In genomic region chr22:37225481-37225880, GRCh38 we compare ENCODE assay signal across 9 cellular contexts. TPM values are rescaled to one million over a fixed set of nuclear protein-coding genes. Genes with fewer than 3 reads are reported as not detected.
A peak's percentile ranks its signal among the peaks of the same experiment; 100 is the strongest.
DNase-seq lines count a peak whose midpoint lies in the region; ATAC-seq, FAIRE-seq and TF ChIP-seq lines count a peak whose summit lies in the region.
"Had no signal": no experiment of that assay in that cellular context is flagged by ENCODE, and none has a peak within 500 bp of the region (broad histone marks: within the 10 kb centered on the region; RNA-seq: fewer than 3 reads in every experiment).

No MANE protein-coding gene starts in this region.

- H3K9me3 ChIP-seq in HepG2 (ENCODE audit: low read length) (no peaks in the 10 kb centered on the region), right lobe of liver (no peaks in the 10 kb centered on the region), transverse colon (no peaks in the 10 kb centered on the region)
- H3K9me3 ChIP-seq: gastrocnemius medialis had no signal

- in situ Hi-C loops in HepG2 (cut with HindIII; ENCODE audit: extremely low pct_ligation_motif_present, low pct_unique_long_range_greater_than_20kb) (no loop called here), transverse colon (cut with MboI; ENCODE audit: low pct_ligation_motif_present in 1 of 4, low pct_unique_long_range_greater_than_20kb in 1 of 4, low sequenced_read_pairs in 3 of 4) (no loop called here)

- no peak overlapping the region for H3K27ac ChIP-seq in HepG2 (ENCODE audit: extremely low read length, insufficient read depth, low read length)
- no peak overlapping the region for H3K27ac ChIP-seq in right lobe of liver
- H3K27ac ChIP-seq in transverse colon = no peak overlapping the region
- H3K27ac ChIP-seq: gastrocnemius medialis had no signal

- TF ChIP-seq POLR2A in HepG2 (IDR thresholded peaks at IDR 0.05; ENCODE audit: insufficient read depth in 1 of 2, low read depth in 2 of 2, low read length in 2 of 2) (no peak), right lobe of liver (IDR thresholded peaks at IDR 0.05) (no peak), transverse colon (IDR thresholded peaks at IDR 0.05) (no peak)

- FAIRE-seq in HepG2 (lab: Jason Lieb, UNC) = no peak

- 19% methylated on average over 5 of the region's 8 CpGs for whole genome bisulfite sequencing in HepG2 (ENCODE audit: low lambda C conversion rate)
- WGBS in right lobe of liver (ENCODE audit: insufficient coverage, low coverage, low lambda C conversion rate, missing lambda C conversion rate) = 53% methylated on average over 2 of the region's 8 CpGs
- 64 to 88% methylated on average over 1 to 8 of the region's 8 CpGs for WGBS in transverse colon (ENCODE audit: low coverage in 1 of 2), 2 donors

- H3K36me3 ChIP-seq in HepG2 (replicated peaks in 1 of 2; ENCODE audit: control insufficient read depth in 1 of 2, insufficient read depth in 2 of 2, low read length in 2 of 2) (no peaks in the 10 kb centered on the region), right lobe of liver (no peaks in the 10 kb centered on the region), transverse colon (no peaks in the 10 kb centered on the region)
- H3K36me3 ChIP-seq: gastrocnemius medialis had no signal

- TF ChIP-seq CTCF in HepG2 (CRISPR knock-in tag; IDR thresholded peaks at IDR 0.05) (peak; percentile 38), right lobe of liver (IDR thresholded peaks at IDR 0.05) (no peak), transverse colon (IDR thresholded peaks at IDR 0.05) (no peak)

- BruUV-seq in HepG2 (replicated peaks; lab: Mats Ljungman, UMichigan) = no TSS peak

- POLR2A ChIA-PET in HepG2 (lab: Yijun Ruan, JAX) = no interaction called here

- H3K4me3 ChIP-seq in HepG2 (replicated peaks in 1 of 3; ENCODE audit: insufficient read depth in 1 of 3, low read depth in 2 of 3, low read length in 3 of 3) (no peak overlapping the region), right lobe of liver (no peak overlapping the region), transverse colon (no peak overlapping the region)
- H3K4me3 ChIP-seq: gastrocnemius medialis had no signal

- H4K20me1 ChIP-seq in HepG2 (ENCODE audit: insufficient read depth, low read length) = no peaks in the 10 kb centered on the region

- peaks cover 11% of the 10 kb centered on the region for H3K4me1 ChIP-seq in HepG2 (ENCODE audit: insufficient read depth, low read length)
- H3K4me1 ChIP-seq in right lobe of liver = no peaks in the 10 kb centered on the region
- peaks cover 0 to 25% (median 7%) of the 10 kb centered on the region in 4 donors for H3K4me1 ChIP-seq in transverse colon
- H3K4me1 ChIP-seq: gastrocnemius medialis had no signal

- no peak for TF ChIP-seq RAD21 in HepG2 (CRISPR knock-in tag; IDR thresholded peaks at IDR 0.05)

- intact Hi-C loops in HepG2 (cut with micrococcal nuclease; ENCODE audit: unreplicated experiment) = no loop called here
- intact Hi-C loops in right lobe of liver (cut with DNase I) = no loop called here
- intact Hi-C loops in transverse colon (cut with DNase I; ENCODE audit: low total_unique reads) = no loop called here

- no peak for TF ChIP-seq EP300 in HepG2 (IDR thresholded peaks at IDR 0.05; ENCODE audit: low read depth in 2 of 2, low read length in 2 of 2)
- no peak for TF ChIP-seq EP300 in HepG2 (CRISPR knock-in tag; IDR thresholded peaks at IDR 0.05; ENCODE audit: borderline replicate concordance)
- TF ChIP-seq EP300 in transverse colon (IDR thresholded peaks at IDR 0.05; ENCODE audit: low read depth) = no peak

- no peak overlapping the region for H2AFZ ChIP-seq in HepG2 (ENCODE audit: low read length)

- ATAC-seq in HepG2 (peak; percentile 31; the same call in 2 of the 3 replicates), right lobe of liver (no peak), GM19035 (IDR thresholded peaks at IDR 0.05; ENCODE audit: unreplicated experiment) (no peak)
- ATAC-seq: gastrocnemius medialis had no signal

- H3K79me2 ChIP-seq in HepG2 (ENCODE audit: insufficient read depth, low read length) = no peaks in the 10 kb centered on the region

- H3K27me3 ChIP-seq in HepG2 (ENCODE audit: control insufficient read depth in 1 of 2, insufficient read depth in 2 of 2, low read length in 2 of 2) (peaks cover 2 to 12% of the 10 kb centered on the region in 2 experiments; a peak in 3 of 5 replicates), right lobe of liver (no peaks in the 10 kb centered on the region), transverse colon (no peaks in the 10 kb centered on the region)

- no peak overlapping the region for H3K4me2 ChIP-seq in HepG2 (ENCODE audit: low read depth, low read length)

- H3K9ac ChIP-seq in HepG2 (ENCODE audit: insufficient read depth, low read depth, low read length) = no peak overlapping the region

- no peak for DNase-seq in HepG2 (ENCODE audit: low spot score)
- DNase-seq in right lobe of liver = no peak
- DNase-seq in NCI-H69 (lab: John Stamatoyannopoulos, UW) = peak; percentile 37
- peak; percentile 38 for DNase-seq in cerebellar cortex (ENCODE audit: low spot score)
- DNase-seq in transverse colon = peak; percentile 35
- DNase-seq in activated T-cell treated with anti-CD3 and anti-CD28 coated beads for 4 hours = no peak
- DNase-seq in mesenteric fat pad (ENCODE audit: low spot score) = no peak
- DNase-seq: gastrocnemius medialis had no signal

- CTCF ChIA-PET in HepG2 (lab: Yijun Ruan, JAX; ENCODE audit: low intra/inter-chr PET ratio, low total read pairs) = no interaction called here

RNA-seq across cellular contexts. Expression of gene SSTR3, which starts 13.2 kb away (rescaled TPM):
- total RNA-seq in HepG2 (2016; rRNA removed; fragmentation: Illumina TruSeq; extraction: Trizol) (0.39 and 0.64 TPM in 2 replicates), right lobe of liver (not detected), transverse colon (under 1 TPM in 2 of 4 donors, not detected in 2; 0.16 to 0.41 TPM), mesenteric fat pad (not detected)
- 0.09 and 0.10 TPM in 2 replicates for total RNA-seq in HepG2 (2016; cell fraction: cytosol; rRNA removed; fragmentation: Illumina TruSeq; extraction: Trizol; ENCODE audit: low read depth)
- total RNA-seq in HepG2 (2016; cell fraction: insoluble cytoplasmic fraction; rRNA removed; fragmentation: Illumina TruSeq; extraction: Trizol) = 0.39 and 0.49 TPM in 2 replicates
- total RNA-seq in HepG2 (2016; cell fraction: membrane; rRNA removed; fragmentation: Illumina TruSeq; extraction: Trizol) = 0.25 and 0.38 TPM in 2 replicates
- 0.60 and 0.65 TPM in 2 replicates for total RNA-seq in HepG2 (2016; cell fraction: nucleus; rRNA removed; fragmentation: Illumina TruSeq; extraction: Trizol)
- polyA plus RNA-seq in HepG2 (2011; rRNA removed) = 0.08 and 0.09 TPM in 2 replicates
- polyA plus RNA-seq in HepG2 (2011; cell fraction: cytosol; rRNA removed) = 0.07 and 0.09 TPM in 2 replicates
- 0.21 and 0.35 TPM in 2 replicates for polyA plus RNA-seq in HepG2 (2011; cell fraction: nucleus; rRNA removed)
- 0.04 and 0.05 TPM in 2 replicates for polyA plus RNA-seq in HepG2 (2012)
- polyA plus RNA-seq in HepG2 (2016; cell fraction: cytosol; fragmentation: Illumina TruSeq; extraction: Trizol; ENCODE audit: low read depth) = 0.06 and 0.11 TPM in 2 replicates
- 0.24 and 0.28 TPM in 2 replicates for polyA plus RNA-seq in HepG2 (2016; cell fraction: insoluble cytoplasmic fraction; fragmentation: Illumina TruSeq; extraction: Trizol; ENCODE audit: low read depth)
- polyA plus RNA-seq in HepG2 (2016; cell fraction: membrane; fragmentation: Illumina TruSeq; extraction: Trizol; ENCODE audit: low read depth) = 0.11 and 0.14 TPM in 2 replicates
- 0.53 and 0.95 TPM in 2 replicates for polyA plus RNA-seq in HepG2 (2016; cell fraction: nucleus; fragmentation: Illumina TruSeq; extraction: Trizol; ENCODE audit: insufficient read depth, low read depth)
- 0.07 and 0.30 TPM in 2 replicates for polyA minus RNA-seq in HepG2 (2011; rRNA and poly(A)+ RNA removed; ENCODE audit: low replicate concordance)
- polyA minus RNA-seq in HepG2 (2011; cell fraction: cytosol; rRNA and poly(A)+ RNA removed) = not detected in 2 replicates
- 0.13 TPM in 1 of 2 replicates, not detected in the other for polyA minus RNA-seq in HepG2 (2011; cell fraction: nucleus; rRNA and poly(A)+ RNA removed)
- total RNA-seq: gastrocnemius medialis had no signal

RNA-seq across cellular contexts. Expression of gene RAC2, which starts 18.6 kb away (rescaled TPM):
- not detected in 2 replicates for total RNA-seq in HepG2 (2016; rRNA removed; fragmentation: Illumina TruSeq; extraction: Trizol)
- total RNA-seq in HepG2 (2016; cell fraction: cytosol; rRNA removed; fragmentation: Illumina TruSeq; extraction: Trizol; ENCODE audit: low read depth) = 0.18 TPM in 1 of 2 replicates, not detected in the other
- total RNA-seq in HepG2 (2016; cell fraction: insoluble cytoplasmic fraction; rRNA removed; fragmentation: Illumina TruSeq; extraction: Trizol) = not detected in 2 replicates
- 0.28 TPM in 1 of 2 replicates, not detected in the other for total RNA-seq in HepG2 (2016; cell fraction: membrane; rRNA removed; fragmentation: Illumina TruSeq; extraction: Trizol)
- total RNA-seq in HepG2 (2016; cell fraction: nucleus; rRNA removed; fragmentation: Illumina TruSeq; extraction: Trizol) = not detected in 2 replicates
- polyA plus RNA-seq in HepG2 (2011; rRNA removed) = 0.73 and 0.86 TPM in 2 replicates
- polyA plus RNA-seq in HepG2 (2011; cell fraction: cytosol; rRNA removed) = 0.35 and 0.56 TPM in 2 replicates
- polyA plus RNA-seq in HepG2 (2011; cell fraction: nucleus; rRNA removed) = 0.61 and 0.68 TPM in 2 replicates
- 0.39 TPM in 1 of 2 replicates, not detected in the other for polyA plus RNA-seq in HepG2 (2012)
- 0.14 and 0.26 TPM in 2 replicates for polyA plus RNA-seq in HepG2 (2016; cell fraction: cytosol; fragmentation: Illumina TruSeq; extraction: Trizol; ENCODE audit: low read depth)
- 0.21 TPM in 1 of 2 replicates, not detected in the other for polyA plus RNA-seq in HepG2 (2016; cell fraction: insoluble cytoplasmic fraction; fragmentation: Illumina TruSeq; extraction: Trizol; ENCODE audit: low read depth)
- polyA plus RNA-seq in HepG2 (2016; cell fraction: membrane; fragmentation: Illumina TruSeq; extraction: Trizol; ENCODE audit: low read depth) = 0.16 and 0.20 TPM in 2 replicates
- polyA plus RNA-seq in HepG2 (2016; cell fraction: nucleus; fragmentation: Illumina TruSeq; extraction: Trizol; ENCODE audit: insufficient read depth, low read depth) = 0.45 TPM in 1 of 2 replicates, not detected in the other
- polyA minus RNA-seq in HepG2 (2011; rRNA and poly(A)+ RNA removed; ENCODE audit: low replicate concordance) = 0.64 and 2.0 TPM in 2 replicates
- polyA minus RNA-seq in HepG2 (2011; cell fraction: cytosol; rRNA and poly(A)+ RNA removed) = not detected in 2 replicates
- polyA minus RNA-seq in HepG2 (2011; cell fraction: nucleus; rRNA and poly(A)+ RNA removed) = 0.37 TPM in 1 of 2 replicates, not detected in the other
- 10 to 100 TPM in 1 of 6 experiments, 1 to 10 TPM in 5; 3.4 to 12.9 (median 6.5) TPM for total RNA-seq in right lobe of liver
- total RNA-seq in transverse colon = 10 to 100 TPM in 3 of 4 donors, 1 to 10 TPM in 1; 5.2 to 36.3 (median 24.0) TPM
- 26.1 TPM for total RNA-seq in mesenteric fat pad

RNA-seq across cellular contexts. Expression of gene C1QTNF6, which starts 37.4 kb away (rescaled TPM):
- total RNA-seq in HepG2 (2016; rRNA removed; fragmentation: Illumina TruSeq; extraction: Trizol) (1.5 and 2.7 TPM in 2 replicates), right lobe of liver (10 to 100 TPM in 2 of 6 experiments, 1 to 10 TPM in 4; 3.3 to 12.6 (median 6.3) TPM), transverse colon (10 to 100 TPM in 1 of 4 donors, 1 to 10 TPM in 3; 1.4 to 68.8 (median 7.5) TPM), mesenteric fat pad (1.3 TPM)
- total RNA-seq in HepG2 (2016; cell fraction: cytosol; rRNA removed; fragmentation: Illumina TruSeq; extraction: Trizol; ENCODE audit: low read depth) = 0.40 and 0.97 TPM in 2 replicates
- total RNA-seq in HepG2 (2016; cell fraction: insoluble cytoplasmic fraction; rRNA removed; fragmentation: Illumina TruSeq; extraction: Trizol) = 1.1 and 2.5 TPM in 2 replicates
- 1.7 and 1.8 TPM in 2 replicates for total RNA-seq in HepG2 (2016; cell fraction: membrane; rRNA removed; fragmentation: Illumina TruSeq; extraction: Trizol)
- 4.5 and 5.3 TPM in 2 replicates for total RNA-seq in HepG2 (2016; cell fraction: nucleus; rRNA removed; fragmentation: Illumina TruSeq; extraction: Trizol)
- polyA plus RNA-seq in HepG2 (2011; rRNA removed) = 6.9 and 10.7 TPM in 2 replicates
- polyA plus RNA-seq in HepG2 (2011; cell fraction: cytosol; rRNA removed) = 3.0 and 4.1 TPM in 2 replicates
- 39.8 and 43.2 TPM in 2 replicates for polyA plus RNA-seq in HepG2 (2011; cell fraction: nucleus; rRNA removed)
- polyA plus RNA-seq in HepG2 (2012) = 4.1 and 5.1 TPM in 2 replicates
- polyA plus RNA-seq in HepG2 (2016; cell fraction: cytosol; fragmentation: Illumina TruSeq; extraction: Trizol; ENCODE audit: low read depth) = 0.60 and 1.2 TPM in 2 replicates
- polyA plus RNA-seq in HepG2 (2016; cell fraction: insoluble cytoplasmic fraction; fragmentation: Illumina TruSeq; extraction: Trizol; ENCODE audit: low read depth) = 1.7 and 1.9 TPM in 2 replicates
- polyA plus RNA-seq in HepG2 (2016; cell fraction: membrane; fragmentation: Illumina TruSeq; extraction: Trizol; ENCODE audit: low read depth) = 1.6 and 1.8 TPM in 2 replicates
- polyA plus RNA-seq in HepG2 (2016; cell fraction: nucleus; fragmentation: Illumina TruSeq; extraction: Trizol; ENCODE audit: insufficient read depth, low read depth) = 8.4 and 10.3 TPM in 2 replicates
- polyA minus RNA-seq in HepG2 (2011; rRNA and poly(A)+ RNA removed; ENCODE audit: low replicate concordance) = 8.3 and 36.4 TPM in 2 replicates
- polyA minus RNA-seq in HepG2 (2011; cell fraction: cytosol; rRNA and poly(A)+ RNA removed) = 2.5 and 4.0 TPM in 2 replicates
- polyA minus RNA-seq in HepG2 (2011; cell fraction: nucleus; rRNA and poly(A)+ RNA removed) = 18.0 and 21.3 TPM in 2 replicates

RNA-seq across cellular contexts. Expression of gene CYTH4, which starts 56.8 kb away (rescaled TPM):
- total RNA-seq in HepG2 (2016; rRNA removed; fragmentation: Illumina TruSeq; extraction: Trizol) (not detected in 2 replicates), right lobe of liver (10 to 100 TPM in 1 of 6 experiments, 1 to 10 TPM in 5; 2.9 to 12.8 (median 4.0) TPM), transverse colon (10 to 100 TPM in 2 of 4 donors, 1 to 10 TPM in 2; 1.4 to 26.9 (median 10.6) TPM), mesenteric fat pad (44.7 TPM)
- not detected in 2 replicates for total RNA-seq in HepG2 (2016; cell fraction: cytosol; rRNA removed; fragmentation: Illumina TruSeq; extraction: Trizol; ENCODE audit: low read depth)
- not detected in 2 replicates for total RNA-seq in HepG2 (2016; cell fraction: insoluble cytoplasmic fraction; rRNA removed; fragmentation: Illumina TruSeq; extraction: Trizol)
- total RNA-seq in HepG2 (2016; cell fraction: membrane; rRNA removed; fragmentation: Illumina TruSeq; extraction: Trizol) = not detected in 2 replicates
- not detected in 2 replicates for total RNA-seq in HepG2 (2016; cell fraction: nucleus; rRNA removed; fragmentation: Illumina TruSeq; extraction: Trizol)
- polyA plus RNA-seq in HepG2 (2011; rRNA removed) = not detected in 2 replicates
- 0.01 and 0.03 TPM in 2 replicates for polyA plus RNA-seq in HepG2 (2011; cell fraction: cytosol; rRNA removed)
- polyA plus RNA-seq in HepG2 (2011; cell fraction: nucleus; rRNA removed) = 0.05 and 0.11 TPM in 2 replicates
- polyA plus RNA-seq in HepG2 (2012) = not detected in 2 replicates
- not detected in 2 replicates for polyA plus RNA-seq in HepG2 (2016; cell fraction: cytosol; fragmentation: Illumina TruSeq; extraction: Trizol; ENCODE audit: low read depth)
- polyA plus RNA-seq in HepG2 (2016; cell fraction: insoluble cytoplasmic fraction; fragmentation: Illumina TruSeq; extraction: Trizol; ENCODE audit: low read depth) = not detected in 2 replicates
- not detected in 2 replicates for polyA plus RNA-seq in HepG2 (2016; cell fraction: membrane; fragmentation: Illumina TruSeq; extraction: Trizol; ENCODE audit: low read depth)
- not detected in 2 replicates for polyA plus RNA-seq in HepG2 (2016; cell fraction: nucleus; fragmentation: Illumina TruSeq; extraction: Trizol; ENCODE audit: insufficient read depth, low read depth)
- not detected in 2 replicates for polyA minus RNA-seq in HepG2 (2011; rRNA and poly(A)+ RNA removed; ENCODE audit: low replicate concordance)
- polyA minus RNA-seq in HepG2 (2011; cell fraction: cytosol; rRNA and poly(A)+ RNA removed) = not detected in 2 replicates
- not detected in 2 replicates for polyA minus RNA-seq in HepG2 (2011; cell fraction: nucleus; rRNA and poly(A)+ RNA removed)

Comparison
In these comparisons a context has a peak if more than half of its experiments do, and no peak if none do; other contexts are left out.
1. DNase-seq: peak in NCI-H69 (single experiment), cerebellar cortex (single experiment) and transverse colon (single experiment); none in HepG2 (single experiment), right lobe of liver (0 of 3), activated T-cell treated with anti-CD3 and anti-CD28 coated beads for 4 hours (single experiment) and mesenteric fat pad (single experiment).